In genomic region chr18:37671530-37671929, GRCh38 we compare ENCODE assay signal across 8 cellular contexts.
"Had no signal": no experiment of that assay in that cellular context is flagged by ENCODE, and none has a peak within 500 bp of the region (broad histone marks: within the 10 kb centered on the region; RNA-seq: fewer than 3 reads in every experiment).

No MANE protein-coding gene starts in this region.

- H3K4me1 ChIP-seq: HAP-1 had no signal

- FAIRE-seq: HepG2 had no signal

- H3K9me3 ChIP-seq: HAP-1 had no signal

- H2AFZ ChIP-seq: GM23248 had no signal

- H3K27ac Mint-ChIP-seq: HFFc6, IgD-negative memory B cell had no signal

- H3K4me3 ChIP-seq: GM23248, HAP-1 had no signal

- H3K4me3 Mint-ChIP-seq: HFFc6, IgD-negative memory B cell had no signal

- H3K36me3 ChIP-seq: HAP-1 had no signal

- H3K27ac ChIP-seq: GM23248, HL-60 had no signal

- H3K36me3 Mint-ChIP-seq: IgD-negative memory B cell had no signal

- H3K9ac ChIP-seq: GM23248 had no signal

- ATAC-seq: HCT116, HepG2 had no signal

- H3K4me1 Mint-ChIP-seq: IgD-negative memory B cell had no signal

- DNase-seq: GM23248, H7, HFFc6 had no signal
